In the genomic region with DNA sequence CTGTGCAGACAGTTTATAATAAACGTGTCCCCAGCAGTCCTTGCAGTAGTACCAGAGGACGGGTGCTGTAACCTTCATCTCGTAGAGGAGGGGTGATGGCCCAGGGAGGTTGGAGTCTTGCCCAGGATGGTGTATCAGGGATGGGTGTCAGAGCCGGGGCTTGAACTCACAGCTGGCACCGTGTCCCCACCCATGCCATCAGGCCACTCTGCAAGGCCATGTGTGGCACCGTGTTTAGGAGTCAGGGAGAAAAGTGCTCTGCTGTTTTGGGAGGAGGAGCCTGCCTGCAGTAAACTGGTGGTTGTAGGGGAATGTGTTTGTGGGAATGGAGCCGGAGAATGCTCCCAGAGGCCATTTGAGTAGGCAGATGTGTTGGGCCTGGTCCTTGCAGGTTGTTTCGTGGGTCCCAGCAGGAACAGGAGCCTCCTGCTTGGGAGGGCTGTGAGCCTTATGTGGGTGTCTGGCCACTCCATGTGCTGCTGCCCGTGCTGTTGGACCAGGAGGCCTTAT, we compare ENCODE assay signal across 10 cellular contexts. TPM values are rescaled to one million over a fixed set of nuclear protein-coding genes. Genes with fewer than 3 reads are reported as not detected.
DNase-seq lines count a peak whose midpoint lies in the region; ATAC-seq and TF ChIP-seq lines count a peak whose summit lies in the region.
"Had no signal": no experiment of that assay in that cellular context is flagged by ENCODE, and none has a peak within 500 bp of the region (broad histone marks: within the 10 kb centered on the region; RNA-seq: fewer than 3 reads in every experiment).

No MANE protein-coding gene starts in this region.

- H2AK5ac ChIP-seq in neuronal stem cell (ENCODE audit: low read depth, low read length), result no peak overlapping the region

- WGBS in neuronal stem cell (ENCODE audit: extremely low coverage in 2 of 2, insufficient read length in 2 of 2, insufficient replicate concordance in 1 of 2), 2 donors, result no CpG with 5 or more reads among the region's 9 CpGs

- no peak overlapping the region for H4K91ac ChIP-seq in neuronal stem cell (ENCODE audit: low read depth, low read length, poor library complexity)

- H2BK120ac ChIP-seq in neuronal stem cell (ENCODE audit: low read depth, low read length), result no peak overlapping the region

- H3K36me3 ChIP-seq in Peyer's patch (no peaks in the 10 kb centered on the region), neuronal stem cell (replicated peaks in 1 of 2; ENCODE audit: control insufficient read depth in 2 of 2, insufficient read depth in 2 of 2, low read length in 2 of 2) (no peaks in the 10 kb centered on the region)

- H3K4me3 ChIP-seq in Peyer's patch (peak overlapping the region in 1 of 4 donors; percentile 60), epithelial cell of esophagus (ENCODE audit: low read length) (peak overlapping the region; percentile 72), neuronal stem cell (ENCODE audit: low read length in 2 of 2) (no peak overlapping the region)

- no peaks in the 10 kb centered on the region for H3K9me3 ChIP-seq in Peyer's patch
- peaks cover 2 to 3% of the 10 kb centered on the region in 2 donors for H3K9me3 ChIP-seq in neuronal stem cell (replicated peaks in 1 of 2; ENCODE audit: control insufficient read depth in 2 of 2, insufficient read depth in 1 of 2, low read depth in 1 of 2, low read length in 2 of 2)

- H3K27ac ChIP-seq in Peyer's patch, result peak overlapping the region in 3 of 4 donors; percentile 43 to 81 (median 74)
- no peak overlapping the region for H3K27ac ChIP-seq in neuronal stem cell (replicated peaks; ENCODE audit: low read length)

- no peak for TF ChIP-seq CTCF in Peyer's patch (IDR thresholded peaks at IDR 0.05)
- no peak for TF ChIP-seq CTCF in epithelial cell of esophagus (IDR thresholded peaks at IDR 0.05; ENCODE audit: insufficient read depth, low read depth, low read length, missing control alignments)

- no peak overlapping the region for H2AFZ ChIP-seq in neuronal stem cell (ENCODE audit: low read length)

- no peak for TF ChIP-seq POLR2A in Peyer's patch (IDR thresholded peaks at IDR 0.05)

- no peak overlapping the region for H2BK5ac ChIP-seq in neuronal stem cell (ENCODE audit: low read length)

- in situ Hi-C loops in KBM-7 (cut with MboI; ENCODE audit: low pct_unique_long_range_greater_than_20kb, low sequenced_read_pairs), result no loop called here

- H3K9ac ChIP-seq in neuronal stem cell (ENCODE audit: low read depth, low read length, poor library complexity), result no peak overlapping the region

- no peaks in the 10 kb centered on the region for H3K79me1 ChIP-seq in neuronal stem cell (ENCODE audit: low read depth, low read length)

- no peak overlapping the region for H2BK15ac ChIP-seq in neuronal stem cell (ENCODE audit: low read length)

- H3K18ac ChIP-seq in neuronal stem cell (ENCODE audit: low read length), result peak overlapping the region; percentile 17

- no peaks in the 10 kb centered on the region for H3K27me3 ChIP-seq in Peyer's patch
- H3K27me3 ChIP-seq in neuronal stem cell (ENCODE audit: control insufficient read depth in 3 of 3, insufficient read depth in 3 of 3, low read depth in 1 of 3, low read length in 3 of 3), result peaks cover 4 to 60% (median 38%) of the 10 kb centered on the region in 3 experiments

- no peak overlapping the region for H3K4me2 ChIP-seq in neuronal stem cell (ENCODE audit: insufficient read depth, low read length, poor library complexity, severe bottlenecking)

- H3K4me1 ChIP-seq in Peyer's patch (peaks cover 4 to 35% (median 16%) of the 10 kb centered on the region in 4 donors), neuronal stem cell (ENCODE audit: control insufficient read depth in 2 of 2, insufficient read depth in 1 of 2, low read depth in 1 of 2, low read length in 2 of 2) (peaks cover 0 to 3% of the 10 kb centered on the region in 2 donors)

- no peak overlapping the region for H3K14ac ChIP-seq in neuronal stem cell (ENCODE audit: low read length)

- ATAC-seq in GM19395 (IDR thresholded peaks at IDR 0.05; ENCODE audit: unreplicated experiment), result no peak

- H4K8ac ChIP-seq in neuronal stem cell (ENCODE audit: low read depth, low read length), result no peak overlapping the region

- no peak overlapping the region for H2BK12ac ChIP-seq in neuronal stem cell (ENCODE audit: low read length)

- no peak overlapping the region for H3K23ac ChIP-seq in neuronal stem cell (ENCODE audit: low read depth, low read length, poor library complexity)

- DNase-seq in EL (peak; percentile 64), Peyer's patch (peak in 1 of 3 donors; percentile 54), epithelial cell of esophagus (ENCODE audit: low read depth) (peak; percentile 51), neuronal stem cell (ENCODE audit: low spot score) (no peak), NCI-H1105 (lab: John Stamatoyannopoulos, UW) (no peak), KBM-7 (no peak)
- DNase-seq in NK-92 treated with Interleukin-12 subunit alpha and Interleukin-12 subunit beta, amount 100 ng/mL, for 24 hours (lab: John Stamatoyannopoulos, UW), result no peak
- DNase-seq: effector memory CD4-positive, alpha-beta T cell; NCI-H187 treated with DMSO at 0.1 percent for 48 hours had no signal

- no peak overlapping the region for H3K4ac ChIP-seq in neuronal stem cell (ENCODE audit: low read length)

RNA-seq across cellular contexts. Expression of gene ADORA2B, which starts 1.7 kb away (rescaled TPM):
- total RNA-seq in Peyer's patch, result 10 to 100 TPM in 2 of 4 donors, 1 to 10 TPM in 2; 7.2 to 16.5 (median 11.6) TPM
- 1.7 TPM for polyA plus RNA-seq in neuronal stem cell (2013, experiment 1 of 2)
- polyA plus RNA-seq in neuronal stem cell (2013, experiment 2 of 2), result 1.5 TPM

RNA-seq across cellular contexts. Expression of gene ZSWIM7, which starts 52.8 kb away (rescaled TPM):
- 10 to 100 TPM in 3 of 4 donors, 1 to 10 TPM in 1; 7.7 to 21.5 (median 12.9) TPM for total RNA-seq in Peyer's patch
- polyA plus RNA-seq in neuronal stem cell (2013, experiment 1 of 2), result 39.8 TPM
- 40.3 TPM for polyA plus RNA-seq in neuronal stem cell (2013, experiment 2 of 2)

RNA-seq across cellular contexts. Expression of gene TTC19, which starts 53.0 kb away (rescaled TPM):
- 100 to 1,000 TPM in 1 of 4 donors, 10 to 100 TPM in 3; 75.1 to 130 (median 92.0) TPM for total RNA-seq in Peyer's patch
- 25.3 TPM for polyA plus RNA-seq in neuronal stem cell (2013, experiment 1 of 2)
- polyA plus RNA-seq in neuronal stem cell (2013, experiment 2 of 2), result 25.3 TPM

Comparison
In these comparisons a context has a peak if more than half of its experiments do, and no peak if none do; other contexts are left out.
1. DNase-seq: peak in EL (single experiment) and epithelial cell of esophagus (single experiment); none in neuronal stem cell (single experiment), NK-92 treated with Interleukin-12 subunit alpha and Interleukin-12 subunit beta, amount 100 ng/mL, for 24 hours (single experiment), NCI-H1105 (single experiment) and KBM-7 (single experiment).